Comparison of ENCODE assay signal across 16 cellular contexts in genomic region chr5:106822851-106823250, GRCh38.
A peak's percentile ranks its signal among the peaks of the same experiment; 100 is the strongest.
DNase-seq lines count a peak whose midpoint lies in the region; FAIRE-seq and TF ChIP-seq lines count a peak whose summit lies in the region.
"Had no signal": no experiment of that assay in that cellular context is flagged by ENCODE, and none has a peak within 500 bp of the region (broad histone marks: within the 10 kb centered on the region; RNA-seq: fewer than 3 reads in every experiment).

No MANE protein-coding gene starts in this region.

- peaks cover 5% of the 10 kb centered on the region for H3K4me1 Mint-ChIP-seq in endodermal cell
- H3K4me1 Mint-ChIP-seq: H9 had no signal

- H3K36me3 Mint-ChIP-seq in endodermal cell (ENCODE audit: low read depth) = no peaks in the 10 kb centered on the region

- H3K27me3 Mint-ChIP-seq in endodermal cell (ENCODE audit: insufficient read depth) = no peaks in the 10 kb centered on the region
- H3K27me3 Mint-ChIP-seq: CD4-positive, alpha-beta T cell had no signal

- H3K9me3 Mint-ChIP-seq in endodermal cell = no peaks in the 10 kb centered on the region
- H3K9me3 Mint-ChIP-seq: CD4-positive, alpha-beta T cell; H9 had no signal

- no peak overlapping the region for H3K4me3 Mint-ChIP-seq in endodermal cell
- H3K4me3 Mint-ChIP-seq: CD4-positive, alpha-beta T cell; H9 had no signal

- TF ChIP-seq CTCF in endodermal cell (conservative IDR thresholded peaks at IDR 0.05) = no peak

- intact Hi-C loops in cardiac septum (cut with DNase I) = no loop called here

- H3K4me1 ChIP-seq in endodermal cell (ENCODE audit: control insufficient read depth, insufficient read depth, low read length) = no peaks in the 10 kb centered on the region

- H3K9ac ChIP-seq in endodermal cell (ENCODE audit: extremely low read depth, low read length, poor library complexity, severe bottlenecking) = no peak overlapping the region

- WGBS in endodermal cell (ENCODE audit: insufficient coverage in 1 of 2, insufficient read length in 1 of 2), 2 experiments = no CpG with 5 or more reads among the region's 1 CpG

- H3K27ac ChIP-seq in endodermal cell (ENCODE audit: low read depth, low read length) = no peak overlapping the region
- H3K27ac ChIP-seq: C4-2B had no signal

- H3K27me3 ChIP-seq in endodermal cell (ENCODE audit: control insufficient read depth, insufficient read depth, low read length, poor library complexity, severe bottlenecking) = no peaks in the 10 kb centered on the region

- H3K9me3 ChIP-seq in endodermal cell (ENCODE audit: control insufficient read depth, low read length) = no peaks in the 10 kb centered on the region

- peak overlapping the region; percentile 34 for H3K4me3 ChIP-seq in endodermal cell (ENCODE audit: low read length)
- H3K4me3 ChIP-seq: GM12878 had no signal

- FAIRE-seq in H54 (lab: Jason Lieb, UNC) = peak; percentile 45
- FAIRE-seq: GM12878 had no signal

- no peaks in the 10 kb centered on the region for H3K36me3 ChIP-seq in endodermal cell (ENCODE audit: control insufficient read depth, insufficient read depth, low read length)

- peak; percentile 3 for DNase-seq in A172 (ENCODE audit: low spot score)
- DNase-seq in H54 (ENCODE audit: insufficient read length, low spot score) = no peak
- DNase-seq in endodermal cell = no peak
- DNase-seq in iris pigment epithelial cell (ENCODE audit: low read depth) = peak; percentile 4
- no peak for DNase-seq in T1000 (lab: John Stamatoyannopoulos, UW)
- DNase-seq in cardiac septum (ENCODE audit: low spot score) = no peak
- no peak for DNase-seq in NK-92 treated with Interleukin-12 subunit alpha and Interleukin-12 subunit beta, amount 100 ng/mL, for 24 hours (lab: John Stamatoyannopoulos, UW)
- DNase-seq: AML-193; CD4-positive, alpha-beta T cell; DMS153; DND-41; EL; GOT3; H9 had no signal

- TF ChIP-seq POLR2A in H54 (IDR thresholded peaks at IDR 0.05; ENCODE audit: low read depth, low read length) = no peak

- H3K27ac Mint-ChIP-seq in endodermal cell = no peak overlapping the region
- H3K27ac Mint-ChIP-seq: CD4-positive, alpha-beta T cell; H9 had no signal

Comparison
In these comparisons a context has a peak if more than half of its experiments do, and no peak if none do; other contexts are left out.
1. DNase-seq: peak in A172 (single experiment) and iris pigment epithelial cell (single experiment); none in H54 (single experiment), endodermal cell (single experiment), T1000 (single experiment), cardiac septum (single experiment) and NK-92 treated with Interleukin-12 subunit alpha and Interleukin-12 subunit beta, amount 100 ng/mL, for 24 hours (single experiment).